ENCODE assay signal across 22 cellular contexts in the genomic region with DNA sequence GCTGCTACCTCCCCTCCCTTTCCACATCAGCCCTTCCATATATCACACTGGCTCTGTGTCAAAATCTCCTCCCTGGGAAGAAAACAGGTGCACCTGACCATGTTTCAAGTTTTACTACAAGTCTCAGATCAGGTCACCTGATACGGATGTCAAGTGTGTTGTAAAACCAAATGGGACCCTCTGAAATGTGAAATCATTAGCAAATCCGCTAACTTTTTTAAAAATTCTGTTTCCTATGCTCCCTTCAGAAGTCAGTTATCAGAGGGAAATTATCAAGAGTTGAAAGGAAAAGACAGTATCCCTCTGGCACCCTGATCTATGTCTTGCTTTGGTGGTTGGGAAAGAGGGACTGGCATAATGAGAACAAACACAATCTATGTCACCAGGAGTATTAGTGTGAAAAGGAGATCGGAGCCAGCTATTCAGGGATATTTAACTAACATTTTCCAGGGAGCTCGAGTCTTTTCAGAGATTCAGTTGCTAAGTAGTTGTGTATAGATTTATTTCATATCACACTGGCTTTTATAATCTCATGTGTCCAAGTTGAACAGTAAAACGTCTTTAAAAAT.
"Had no signal": no experiment of that assay in that cellular context is flagged by ENCODE, and none has a peak within 500 bp of the region (broad histone marks: within the 10 kb centered on the region; RNA-seq: fewer than 3 reads in every experiment).

No MANE protein-coding gene starts in this region.

- H3K4me1 ChIP-seq: breast epithelium had no signal

- H3K27me3 ChIP-seq: breast epithelium had no signal

- H3K27ac ChIP-seq: breast epithelium, SK-N-MC had no signal

- H3K36me3 ChIP-seq: breast epithelium had no signal

- H3K4me3 ChIP-seq: breast epithelium, SK-N-MC had no signal

- ATAC-seq: activated CD8-positive, alpha-beta T cell treated with anti-CD3 and anti-CD28 coated beads, Interleukin-2, amount 10 ng/mL, durations not matched to agents 7 days and 5 days had no signal

- DNase-seq: activated CD4-positive, alpha-beta T cell treated with anti-CD3 and anti-CD28 coated beads for 48 hours; activated CD4-positive, alpha-beta T cell treated with anti-CD3 and anti-CD28 coated beads, Interleukin-2, amount 50 U/mL, for 4 hours; activated CD4-positive, CD25-positive, alpha-beta regulatory T cell treated with anti-CD3 and anti-CD28 coated beads, Interleukin-2, amount 50 U/mL, for 72 hours; activated CD8-positive, alpha-beta memory T cell treated with anti-CD3 and anti-CD28 coated beads, Interleukin-2, amount 50 U/mL, for 48 hours; activated CD8-positive, alpha-beta T cell treated with anti-CD3 and anti-CD28 coated beads, Interleukin-2, amount 10 ng/mL, durations not matched to agents 7 days and 5 days; activated naive CD4-positive, alpha-beta T cell treated with anti-CD3 and anti-CD28 coated beads, Interleukin-2, amount 50 U/mL, for 16 hours; activated T-cell treated with anti-CD3 and anti-CD28 coated beads, Interleukin-2, amount 50 U/mL, for 1 hour; aorta; caudate nucleus; Kasumi-1; KBM-7; NCI-H1048; NCI-H1436 treated with DMSO at 0.1 percent for 48 hours; NCI-H2029; NCI-H2107; NCI-H446; NCI-H524; NCI-H748 treated with DMSO at 0.1 percent for 48 hours; SIG-M5; SW 1271 had no signal
